In the genomic region with DNA sequence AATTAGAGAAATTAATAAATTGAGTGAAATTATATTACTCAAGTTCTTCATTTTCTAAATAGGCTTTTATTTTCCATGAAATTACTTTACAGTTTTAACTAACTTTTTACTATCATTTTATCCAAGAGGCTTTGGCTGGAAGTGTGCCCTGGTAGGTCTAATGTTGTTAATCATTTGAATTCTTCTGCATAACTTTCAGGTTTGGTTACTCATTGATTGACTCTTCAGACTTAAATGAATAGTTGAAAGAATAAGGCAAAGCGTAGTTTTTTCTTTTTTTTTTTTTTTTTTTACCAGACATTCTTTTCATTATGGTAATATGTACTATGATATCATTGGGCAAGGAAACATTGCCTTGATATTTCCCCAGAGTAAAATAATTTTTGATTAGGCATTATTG, we compare ENCODE assay signal across 22 cellular contexts.
A peak's percentile ranks its signal among the peaks of the same experiment; 100 is the strongest.
DNase-seq lines count a peak whose midpoint lies in the region; ATAC-seq, FAIRE-seq and TF ChIP-seq lines count a peak whose summit lies in the region.
"Had no signal": no experiment of that assay in that cellular context is flagged by ENCODE, and none has a peak within 500 bp of the region (broad histone marks: within the 10 kb centered on the region; RNA-seq: fewer than 3 reads in every experiment).

No MANE protein-coding gene starts in this region.

- H3K4me1 Mint-ChIP-seq in activated naive CD4-positive, alpha-beta T cell treated with anti-CD3 and anti-CD28 coated beads, Interleukin-2, amount 10 ng/mL, durations not matched to agents 7 days and 5 days, result no peaks in the 10 kb centered on the region
- H3K4me1 Mint-ChIP-seq: B cell had no signal

- no peaks in the 10 kb centered on the region for H3K36me3 ChIP-seq in kidney (ENCODE audit: control insufficient read depth in 1 of 2, insufficient read depth in 2 of 2, low read length in 2 of 2)
- no peaks in the 10 kb centered on the region for H3K36me3 ChIP-seq in pancreas
- H3K36me3 ChIP-seq: BLaER1 treated with 17β-estradiol and CSF1 and Interleukin-3, amounts not matched to agents 10 nM and 100 nM had no signal

- H3K4me1 ChIP-seq in kidney (ENCODE audit: control insufficient read depth in 1 of 2, insufficient read depth in 1 of 2, low read depth in 1 of 2, low read length in 2 of 2) (peaks cover 2 to 4% of the 10 kb centered on the region in 2 donors), pancreas (peaks cover 0 to 2% (median 0%) of the 10 kb centered on the region in 3 donors)
- H3K4me1 ChIP-seq: A549; BLaER1 treated with 17β-estradiol and CSF1 and Interleukin-3, amounts not matched to agents 10 nM and 100 nM; Caco-2 had no signal

- TF ChIP-seq CTCF in kidney (IDR thresholded peaks at IDR 0.05; ENCODE audit: borderline replicate concordance, extremely low read depth, insufficient read depth) (no peak), pancreas (IDR thresholded peaks at IDR 0.05) (no peak)

- DNase-seq in kidney, result no peak
- DNase-seq in pancreas, result no peak
- no peak for DNase-seq in activated naive CD4-positive, alpha-beta T cell treated with anti-CD3 and anti-CD28 coated beads, Interleukin-2, amount 10 ng/mL, durations not matched to agents 7 days and 5 days
- DNase-seq: AML-193; Caco-2; Calu3; CD4-positive, alpha-beta T cell; CD8-positive, alpha-beta T cell; DMS79 treated with DMSO at 0.1 percent for 48 hours; GDM1 had no signal

- H3K9me3 Mint-ChIP-seq in activated naive CD4-positive, alpha-beta T cell treated with anti-CD3 and anti-CD28 coated beads, Interleukin-2, amount 10 ng/mL, durations not matched to agents 7 days and 5 days, result no peaks in the 10 kb centered on the region

- H3K9ac ChIP-seq in kidney (ENCODE audit: low read length in 2 of 2), result no peak overlapping the region
- H3K9ac ChIP-seq: BLaER1 treated with 17β-estradiol and CSF1 and Interleukin-3, amounts not matched to agents 10 nM and 100 nM had no signal

- FAIRE-seq in G401.6 (lab: Jason Lieb, UNC) (peak; percentile 86), kidney (lab: Jason Lieb, UNC) (peak; percentile 96), pancreas (lab: Jason Lieb, UNC) (peak; percentile 51)
- FAIRE-seq: A549, D721Med, GM12878, GM12892, GM18507 had no signal

- H3K9me3 ChIP-seq in kidney (ENCODE audit: control insufficient read depth in 1 of 2, low read length in 2 of 2) (no peaks in the 10 kb centered on the region), pancreas (no peaks in the 10 kb centered on the region)
- H3K9me3 ChIP-seq: BLaER1 treated with 17β-estradiol and CSF1 and Interleukin-3, amounts not matched to agents 10 nM and 100 nM; Caco-2 had no signal

- no peaks in the 10 kb centered on the region for H3K27me3 ChIP-seq in pancreas
- H3K27me3 ChIP-seq: BLaER1 treated with 17β-estradiol and CSF1 and Interleukin-3, amounts not matched to agents 10 nM and 100 nM had no signal

- ATAC-seq in pancreas (no peak), GM21786 (IDR thresholded peaks at IDR 0.05; ENCODE audit: unreplicated experiment) (no peak), HG02840 (IDR thresholded peaks at IDR 0.05; ENCODE audit: low FRiP score, unreplicated experiment) (no peak)
- ATAC-seq: A549; CD8-positive, alpha-beta T cell; GM12878 had no signal

- no peak overlapping the region for H3K4me3 Mint-ChIP-seq in activated naive CD4-positive, alpha-beta T cell treated with anti-CD3 and anti-CD28 coated beads, Interleukin-2, amount 10 ng/mL, durations not matched to agents 7 days and 5 days
- H3K4me3 Mint-ChIP-seq: B cell; CD4-positive, alpha-beta T cell; CD8-positive, alpha-beta T cell had no signal

- no peak overlapping the region for H3K4me3 ChIP-seq in kidney (ENCODE audit: low read length in 2 of 2)
- H3K4me3 ChIP-seq in pancreas, result no peak overlapping the region
- H3K4me3 ChIP-seq: A549; BLaER1 treated with 17β-estradiol and CSF1 and Interleukin-3, amounts not matched to agents 10 nM and 100 nM; GM12878 had no signal

- CTCF ChIA-PET in activated naive CD4-positive, alpha-beta T cell treated with anti-CD3 and anti-CD28 coated beads, Interleukin-2, amount 10 ng/mL, durations not matched to agents 7 days and 5 days (lab: Charles Lee), result no interaction called here

- 71 to 72% methylated on average over 1 of the region's 1 CpG for WGBS in pancreas, 2 donors

- H3K27ac ChIP-seq in kidney (ENCODE audit: low read depth in 2 of 2, low read length in 2 of 2), result no peak overlapping the region
- H3K27ac ChIP-seq in pancreas, result no peak overlapping the region
- H3K27ac ChIP-seq: 22Rv1; A549; BLaER1 treated with 17β-estradiol and CSF1 and Interleukin-3, amounts not matched to agents 10 nM and 100 nM; C4-2B had no signal

- intact Hi-C loops in kidney (cut with DNase I) (no loop called here), pancreas (cut with DNase I) (no loop called here)

- no peaks in the 10 kb centered on the region for H3K27me3 Mint-ChIP-seq in activated naive CD4-positive, alpha-beta T cell treated with anti-CD3 and anti-CD28 coated beads, Interleukin-2, amount 10 ng/mL, durations not matched to agents 7 days and 5 days
- H3K27me3 Mint-ChIP-seq: B cell; CD4-positive, alpha-beta T cell had no signal

- H3K27ac Mint-ChIP-seq in activated naive CD4-positive, alpha-beta T cell treated with anti-CD3 and anti-CD28 coated beads, Interleukin-2, amount 10 ng/mL, durations not matched to agents 7 days and 5 days, result no peak overlapping the region
- H3K27ac Mint-ChIP-seq: B cell; CD4-positive, alpha-beta T cell; CD8-positive, alpha-beta T cell had no signal

- H3K36me3 Mint-ChIP-seq in activated naive CD4-positive, alpha-beta T cell treated with anti-CD3 and anti-CD28 coated beads, Interleukin-2, amount 10 ng/mL, durations not matched to agents 7 days and 5 days, result no peaks in the 10 kb centered on the region
- H3K36me3 Mint-ChIP-seq: CD8-positive, alpha-beta T cell had no signal
